19 cellular contexts compared by ENCODE assay signal in the genomic region with DNA sequence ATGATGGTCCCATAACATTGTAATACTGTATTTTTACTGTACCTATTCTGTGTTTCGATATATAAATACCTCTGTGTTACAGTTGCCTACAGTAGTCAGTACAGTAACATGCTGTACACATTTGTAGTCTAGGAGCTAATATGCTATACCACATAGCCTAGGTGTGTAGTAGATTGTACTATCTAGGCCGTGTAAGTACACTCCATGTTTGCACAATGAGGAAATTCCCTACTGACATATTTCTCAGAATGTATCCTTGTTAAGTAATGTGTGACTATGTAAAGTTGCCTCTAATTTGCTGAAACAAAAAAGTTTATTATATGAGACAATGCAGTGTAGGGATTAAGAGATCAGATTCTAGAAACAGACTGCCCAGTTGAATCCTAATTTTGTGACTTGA. TPM values are rescaled to one million over a fixed set of nuclear protein-coding genes. Genes with fewer than 3 reads are reported as not detected.
DNase-seq lines count a peak whose midpoint lies in the region; ATAC-seq, FAIRE-seq and TF ChIP-seq lines count a peak whose summit lies in the region.
"Had no signal": no experiment of that assay in that cellular context is flagged by ENCODE, and none has a peak within 500 bp of the region (broad histone marks: within the 10 kb centered on the region; RNA-seq: fewer than 3 reads in every experiment).

No MANE protein-coding gene starts in this region.

- no peaks in the 10 kb centered on the region for H3K4me1 ChIP-seq in kidney (ENCODE audit: control insufficient read depth in 1 of 2, insufficient read depth in 1 of 2, low read depth in 1 of 2, low read length in 2 of 2)
- peaks cover 10 to 77% (median 49%) of the 10 kb centered on the region in 6 donors for H3K4me1 ChIP-seq in spleen

- no peak for TF ChIP-seq CTCF in natural killer cell (IDR thresholded peaks at IDR 0.05)
- no peak for TF ChIP-seq CTCF in kidney (IDR thresholded peaks at IDR 0.05; ENCODE audit: borderline replicate concordance, extremely low read depth, insufficient read depth)
- TF ChIP-seq CTCF in spleen (IDR thresholded peaks at IDR 0.05 in 8 of 11, conservative IDR thresholded peaks at IDR 0.05 in 3 of 11), result no peak

- peak; percentile 71 to 86 for ATAC-seq in natural killer cell treated with Interleukin-12 subunit alpha and Interleukin-12 subunit beta and Interleukin-15 and Interleukin-18, amount 100 ng/mL, for 72 hours
- ATAC-seq in natural killer cell, result no peak
- ATAC-seq in esophagus mucosa, result peak; percentile 8
- ATAC-seq in GM21786 (IDR thresholded peaks at IDR 0.05; ENCODE audit: unreplicated experiment), result no peak
- ATAC-seq: K562, Right ventricle myocardium inferior had no signal

- H3K4me3 ChIP-seq in kidney (ENCODE audit: low read length in 2 of 2) (no peak overlapping the region), spleen (no peak overlapping the region)
- H3K4me3 ChIP-seq: K562 had no signal

- H3K27ac Mint-ChIP-seq in natural killer cell treated with Interleukin-12 subunit alpha and Interleukin-12 subunit beta and Interleukin-15 and Interleukin-18, amount 100 ng/mL, for 72 hours, result peak overlapping the region; percentile 61 to 92
- H3K27ac Mint-ChIP-seq in natural killer cell, result peak overlapping the region in 1 of 2 donors; percentile 20
- H3K27ac Mint-ChIP-seq: B cell had no signal

- no peak overlapping the region for H3K9ac ChIP-seq in kidney (ENCODE audit: low read length in 2 of 2)

- FAIRE-seq in HTR-8/SVneo (lab: Jason Lieb, UNC) (peak; percentile 64), kidney (lab: Jason Lieb, UNC) (no peak)
- FAIRE-seq: GM19239, K562, RCC 7860 had no signal

- no peaks in the 10 kb centered on the region for H3K27me3 ChIP-seq in spleen (replicated peaks in 1 of 7)

- WGBS in spleen, 5 donors, result 63 to 86% (median 70%) methylated on average over 2 of the region's 2 CpGs

- DNase-seq in natural killer cell treated with Interleukin-12 subunit alpha and Interleukin-12 subunit beta and Interleukin-15 and Interleukin-18, amount 100 ng/mL, for 72 hours (ENCODE audit: low spot score), result no peak
- DNase-seq in natural killer cell (no peak), HTR-8/SVneo (ENCODE audit: insufficient read length, low spot score) (no peak), kidney (no peak), spleen (no peak)
- DNase-seq: CD4-positive, CD25-positive, alpha-beta regulatory T cell; DMS153; GDM1; GOT3; NCI-H1105 treated with DMSO at 0.1 percent for 48 hours; NCI-H1694; NK-92 treated with Interleukin-12 subunit alpha and Interleukin-12 subunit beta, amount 100 ng/mL, for 24 hours had no signal

- peaks cover 29% of the 10 kb centered on the region for H3K36me3 Mint-ChIP-seq in natural killer cell treated with Interleukin-12 subunit alpha and Interleukin-12 subunit beta and Interleukin-15 and Interleukin-18, amount 100 ng/mL, for 72 hours
- peaks cover 16% of the 10 kb centered on the region for H3K36me3 Mint-ChIP-seq in natural killer cell

- H3K27ac ChIP-seq in kidney (ENCODE audit: low read depth in 2 of 2, low read length in 2 of 2) (no peak overlapping the region), spleen (no peak overlapping the region)

- H3K9me3 ChIP-seq in kidney (ENCODE audit: control insufficient read depth in 1 of 2, low read length in 2 of 2) (no peaks in the 10 kb centered on the region), spleen (no peaks in the 10 kb centered on the region)

- H3K36me3 ChIP-seq in kidney (ENCODE audit: control insufficient read depth in 1 of 2, insufficient read depth in 2 of 2, low read length in 2 of 2) (peaks cover 13 to 30% of the 10 kb centered on the region in 2 donors), spleen (peaks cover 8 to 75% (median 54%) of the 10 kb centered on the region in 6 donors)

- peak overlapping the region; percentile 22 for H3K4me3 Mint-ChIP-seq in natural killer cell treated with Interleukin-12 subunit alpha and Interleukin-12 subunit beta and Interleukin-15 and Interleukin-18, amount 100 ng/mL, for 72 hours
- no peak overlapping the region for H3K4me3 Mint-ChIP-seq in natural killer cell
- H3K4me3 Mint-ChIP-seq: B cell; CD4-positive, CD25-positive, alpha-beta regulatory T cell had no signal

- TF ChIP-seq POLR2A in spleen (IDR thresholded peaks at IDR 0.05), result no peak

- no peaks in the 10 kb centered on the region for H3K9me3 Mint-ChIP-seq in natural killer cell treated with Interleukin-12 subunit alpha and Interleukin-12 subunit beta and Interleukin-15 and Interleukin-18, amount 100 ng/mL, for 72 hours
- H3K9me3 Mint-ChIP-seq in natural killer cell, result no peaks in the 10 kb centered on the region
- H3K9me3 Mint-ChIP-seq: CD4-positive, CD25-positive, alpha-beta regulatory T cell had no signal

- intact Hi-C loops in natural killer cell (cut with micrococcal nuclease), result loop anchor here (5.0 kb wide), 1 partner anchor 76 kb away; no protein-coding TSS in a partner anchor
- intact Hi-C loops in kidney (cut with DNase I), result no loop called here
- intact Hi-C loops in spleen (cut with DNase I; ENCODE audit: low total_unique reads), result no loop called here

- peaks cover 40 to 41% of the 10 kb centered on the region in 2 donors for H3K4me1 Mint-ChIP-seq in natural killer cell treated with Interleukin-12 subunit alpha and Interleukin-12 subunit beta and Interleukin-15 and Interleukin-18, amount 100 ng/mL, for 72 hours (ENCODE audit: low read depth in 2 of 2)
- peaks cover 37 to 44% of the 10 kb centered on the region in 2 donors for H3K4me1 Mint-ChIP-seq in natural killer cell

- H3K27me3 Mint-ChIP-seq in natural killer cell treated with Interleukin-12 subunit alpha and Interleukin-12 subunit beta and Interleukin-15 and Interleukin-18, amount 100 ng/mL, for 72 hours, result no peaks in the 10 kb centered on the region
- no peaks in the 10 kb centered on the region for H3K27me3 Mint-ChIP-seq in natural killer cell (ENCODE audit: low read depth in 2 of 2)
- H3K27me3 Mint-ChIP-seq: B cell; CD4-positive, CD25-positive, alpha-beta regulatory T cell had no signal

RNA-seq across cellular contexts. Expression of gene CAPRIN1, which starts 21.3 kb away (rescaled TPM):
- 100 to 1,000 TPM; 228 to 234 TPM for total RNA-seq in natural killer cell treated with Interleukin-12 subunit alpha and Interleukin-12 subunit beta and Interleukin-15 and Interleukin-18, amount 100 ng/mL, for 72 hours
- 100 to 1,000 TPM; 118 to 158 (median 137) TPM for total RNA-seq in natural killer cell
- 154 TPM for total RNA-seq in esophagus mucosa
- total RNA-seq in kidney, result 174 TPM
- 83.3 TPM for polyA plus RNA-seq in kidney (ENCODE audit: insufficient read depth, low read depth, low replicate concordance)
- total RNA-seq in spleen, result 100 to 1,000 TPM; 151 to 188 (median 159) TPM
- polyA plus RNA-seq in spleen, result 10 to 100 TPM; 44.9 to 67.0 (median 65.4) TPM

RNA-seq across cellular contexts. Expression of gene NAT10, which starts 32.6 kb away (rescaled TPM):
- 100 to 1,000 TPM in 1 of 2 donors, 10 to 100 TPM in 1; 93.6 to 135 TPM for total RNA-seq in natural killer cell treated with Interleukin-12 subunit alpha and Interleukin-12 subunit beta and Interleukin-15 and Interleukin-18, amount 100 ng/mL, for 72 hours
- total RNA-seq in natural killer cell (10 to 100 TPM; 40.3 to 53.6 (median 42.8) TPM), esophagus mucosa (41.1 TPM), kidney (43.1 TPM), spleen (10 to 100 TPM; 27.6 to 64.5 (median 45.4) TPM)
- polyA plus RNA-seq in kidney (ENCODE audit: insufficient read depth, low read depth, low replicate concordance) (24.1 TPM), spleen (10 to 100 TPM; 31.4 to 37.3 (median 37.3) TPM)

Comparison
In these comparisons a context has a peak if more than half of its experiments do, and no peak if none do; other contexts are left out.
1. ATAC-seq: peak in natural killer cell treated with Interleukin-12 subunit alpha and Interleukin-12 subunit beta and Interleukin-15 and Interleukin-18, amount 100 ng/mL, for 72 hours (2 of 2) and esophagus mucosa (single experiment); none in natural killer cell (0 of 3) and GM21786 (single experiment).